1 cellular context compared by ENCODE assay signal in the genomic region with DNA sequence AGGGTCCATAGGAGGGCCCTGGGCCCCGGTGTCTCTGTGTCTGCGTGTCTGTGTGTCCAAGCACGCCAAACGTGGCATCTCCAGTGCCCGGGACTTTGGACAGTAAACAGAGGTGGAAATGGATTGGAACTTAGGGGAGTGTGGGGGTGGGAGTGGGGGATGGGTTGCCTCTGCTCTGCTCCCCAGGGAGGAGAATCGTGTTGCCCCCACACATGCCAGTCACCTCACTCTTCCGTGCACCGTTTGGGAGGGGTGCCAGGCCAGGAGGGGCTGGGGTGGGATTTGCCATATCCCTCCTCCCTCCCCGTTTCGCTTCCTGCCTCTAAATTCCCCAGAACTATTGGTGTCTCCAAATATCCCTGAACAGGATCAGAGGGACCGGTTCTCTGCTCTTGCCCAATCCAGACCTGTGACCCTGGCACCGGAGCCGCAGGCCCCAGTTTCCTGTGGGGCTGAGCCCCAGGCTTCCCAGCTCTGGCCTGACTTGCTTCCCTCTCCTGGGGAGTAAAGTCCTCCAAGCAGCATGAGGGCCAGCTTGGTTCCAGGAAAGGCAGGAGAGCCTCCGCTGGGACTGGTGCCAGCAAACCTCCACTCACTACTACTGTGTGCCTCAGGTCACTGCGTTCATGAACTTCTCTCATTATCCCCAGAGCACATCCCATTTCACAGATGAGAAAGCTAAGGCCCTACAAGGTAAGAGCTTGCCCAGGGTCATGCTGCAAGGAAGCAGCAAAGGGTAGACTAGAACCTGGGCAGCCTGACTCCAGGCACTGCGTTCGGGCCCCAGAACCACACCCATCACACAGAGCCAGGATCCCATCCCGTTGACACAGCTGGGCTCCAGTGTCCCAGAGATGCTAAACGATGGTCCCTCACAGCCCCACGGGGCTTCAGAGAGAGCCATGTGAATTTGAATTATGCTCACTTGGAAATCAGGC.
TF ChIP-seq lines count a peak whose summit lies in the region.

ASGR1 (minus strand) TSS at position 54 of the 938 bp plus-strand sequence. CDS start 807 bp downstream, outside the sequence.

TF ChIP-seq in HepG2, 621 proteins besides CTCF, POLR2A, EP300 and RAD21 (continued from another document and continues in another):
- no peak for TF ChIP-seq SMYD3 (CRISPR knock-in tag; IDR thresholded peaks at IDR 0.05)
- peak; percentile 73; the same call in 1 of the 2 replicates for TF ChIP-seq NR2C2 (CRISPR knock-in tag; IDR thresholded peaks at IDR 0.05; ENCODE audit: borderline replicate concordance)
- peak; percentile 33 for TF ChIP-seq KMT2A (CRISPR knock-in tag; IDR thresholded peaks at IDR 0.05)
- TF ChIP-seq KLF15 (CRISPR knock-in tag; IDR thresholded peaks at IDR 0.05; ENCODE audit: borderline replicate concordance), result 0 out of 2 replicates have a peak, but pooled peaks have one; percentile 66
- TF ChIP-seq ATF6 (CRISPR knock-in tag; conservative IDR thresholded peaks at IDR 0.05), result no peak
- TF ChIP-seq, protein P1, sequence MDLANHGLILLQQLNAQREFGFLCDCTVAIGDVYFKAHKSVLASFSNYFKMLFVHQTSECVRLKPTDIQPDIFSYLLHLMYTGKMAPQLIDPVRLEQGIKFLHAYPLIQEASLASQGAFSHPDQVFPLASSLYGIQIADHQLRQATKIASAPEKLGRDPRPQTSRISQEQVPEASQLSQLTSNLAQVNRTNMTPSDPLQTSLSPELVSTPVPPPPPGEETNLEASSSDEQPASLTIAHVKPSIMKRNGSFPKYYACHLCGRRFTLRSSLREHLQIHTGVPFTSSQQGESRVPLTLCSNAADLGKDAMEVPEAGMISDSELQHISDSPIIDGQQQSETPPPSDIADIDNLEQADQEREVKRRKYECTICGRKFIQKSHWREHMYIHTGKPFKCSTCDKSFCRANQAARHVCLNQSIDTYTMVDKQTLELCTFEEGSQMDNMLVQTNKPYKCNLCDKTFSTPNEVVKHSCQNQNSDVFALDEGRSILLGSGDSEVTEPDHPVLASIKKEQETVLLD (CRISPR knock-in tag; IDR thresholded peaks at IDR 0.05; ENCODE audit: low read depth), result peak; percentile 46; the same call in 1 of the 2 replicates
- TF ChIP-seq ZUFSP (CRISPR knock-in tag; IDR thresholded peaks at IDR 0.05; ENCODE audit: borderline replicate concordance), result no peak
- TF ChIP-seq SIX4 (CRISPR knock-in tag; IDR thresholded peaks at IDR 0.05), result no peak; the same call in 1 of the 2 replicates
- TF ChIP-seq ZBTB3 (CRISPR knock-in tag; IDR thresholded peaks at IDR 0.05; ENCODE audit: borderline replicate concordance, low read depth), result no peak
- TF ChIP-seq ZXDC (CRISPR knock-in tag; IDR thresholded peaks at IDR 0.05), result no peak
- peak; percentile 54 for TF ChIP-seq KDM2A (CRISPR knock-in tag; IDR thresholded peaks at IDR 0.05; ENCODE audit: borderline replicate concordance, low read depth)
- no peak for TF ChIP-seq BHLHE40 (IDR thresholded peaks at IDR 0.05; ENCODE audit: low read length)
- TF ChIP-seq, protein P2, sequence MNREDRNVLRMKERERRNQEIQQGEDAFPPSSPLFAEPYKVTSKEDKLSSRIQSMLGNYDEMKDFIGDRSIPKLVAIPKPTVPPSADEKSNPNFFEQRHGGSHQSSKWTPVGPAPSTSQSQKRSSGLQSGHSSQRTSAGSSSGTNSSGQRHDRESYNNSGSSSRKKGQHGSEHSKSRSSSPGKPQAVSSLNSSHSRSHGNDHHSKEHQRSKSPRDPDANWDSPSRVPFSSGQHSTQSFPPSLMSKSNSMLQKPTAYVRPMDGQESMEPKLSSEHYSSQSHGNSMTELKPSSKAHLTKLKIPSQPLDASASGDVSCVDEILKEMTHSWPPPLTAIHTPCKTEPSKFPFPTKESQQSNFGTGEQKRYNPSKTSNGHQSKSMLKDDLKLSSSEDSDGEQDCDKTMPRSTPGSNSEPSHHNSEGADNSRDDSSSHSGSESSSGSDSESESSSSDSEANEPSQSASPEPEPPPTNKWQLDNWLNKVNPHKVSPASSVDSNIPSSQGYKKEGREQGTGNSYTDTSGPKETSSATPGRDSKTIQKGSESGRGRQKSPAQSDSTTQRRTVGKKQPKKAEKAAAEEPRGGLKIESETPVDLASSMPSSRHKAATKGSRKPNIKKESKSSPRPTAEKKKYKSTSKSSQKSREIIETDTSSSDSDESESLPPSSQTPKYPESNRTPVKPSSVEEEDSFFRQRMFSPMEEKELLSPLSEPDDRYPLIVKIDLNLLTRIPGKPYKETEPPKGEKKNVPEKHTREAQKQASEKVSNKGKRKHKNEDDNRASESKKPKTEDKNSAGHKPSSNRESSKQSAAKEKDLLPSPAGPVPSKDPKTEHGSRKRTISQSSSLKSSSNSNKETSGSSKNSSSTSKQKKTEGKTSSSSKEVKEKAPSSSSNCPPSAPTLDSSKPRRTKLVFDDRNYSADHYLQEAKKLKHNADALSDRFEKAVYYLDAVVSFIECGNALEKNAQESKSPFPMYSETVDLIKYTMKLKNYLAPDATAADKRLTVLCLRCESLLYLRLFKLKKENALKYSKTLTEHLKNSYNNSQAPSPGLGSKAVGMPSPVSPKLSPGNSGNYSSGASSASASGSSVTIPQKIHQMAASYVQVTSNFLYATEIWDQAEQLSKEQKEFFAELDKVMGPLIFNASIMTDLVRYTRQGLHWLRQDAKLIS (CRISPR knock-in tag; IDR thresholded peaks at IDR 0.05), result peak; percentile 47; the same call in 1 of the 2 replicates
- TF ChIP-seq ISL2 (CRISPR knock-in tag; IDR thresholded peaks at IDR 0.05), result peak; percentile 67
- no peak; the same call in 1 of the 2 replicates for TF ChIP-seq DZIP1 (CRISPR knock-in tag; IDR thresholded peaks at IDR 0.05)
- TF ChIP-seq NR0B2 (CRISPR knock-in tag; IDR thresholded peaks at IDR 0.05), result no peak; the same call in 1 of the 2 replicates
- TF ChIP-seq TEAD2 (CRISPR knock-in tag; IDR thresholded peaks at IDR 0.05), result no peak
- TF ChIP-seq, protein P3, sequence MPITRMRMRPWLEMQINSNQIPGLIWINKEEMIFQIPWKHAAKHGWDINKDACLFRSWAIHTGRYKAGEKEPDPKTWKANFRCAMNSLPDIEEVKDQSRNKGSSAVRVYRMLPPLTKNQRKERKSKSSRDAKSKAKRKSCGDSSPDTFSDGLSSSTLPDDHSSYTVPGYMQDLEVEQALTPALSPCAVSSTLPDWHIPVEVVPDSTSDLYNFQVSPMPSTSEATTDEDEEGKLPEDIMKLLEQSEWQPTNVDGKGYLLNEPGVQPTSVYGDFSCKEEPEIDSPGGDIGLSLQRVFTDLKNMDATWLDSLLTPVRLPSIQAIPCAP (CRISPR knock-in tag; IDR thresholded peaks at IDR 0.05; ENCODE audit: low read depth), result no peak
- TF ChIP-seq FOXJ3 (CRISPR knock-in tag; IDR thresholded peaks at IDR 0.05; ENCODE audit: borderline replicate concordance), result no peak
- 0 out of 2 replicates have a peak, but pooled peaks have one; percentile 26 for TF ChIP-seq ZNF343 (CRISPR knock-in tag; IDR thresholded peaks at IDR 0.05)
- TF ChIP-seq E2F5 (CRISPR knock-in tag; conservative IDR thresholded peaks at IDR 0.05), result no peak
- peak; percentile 100 for TF ChIP-seq KDM1A (CRISPR knock-in tag; IDR thresholded peaks at IDR 0.05)
- TF ChIP-seq ZNF878 (CRISPR knock-in tag; IDR thresholded peaks at IDR 0.05), result no peak
- no peak for TF ChIP-seq TEF (CRISPR knock-in tag; IDR thresholded peaks at IDR 0.05)
- TF ChIP-seq ZMYM4 (CRISPR knock-in tag; IDR thresholded peaks at IDR 0.05), result no peak; the same call in 1 of the 2 replicates
- peak; percentile 58 for TF ChIP-seq FOXP4 (CRISPR knock-in tag; IDR thresholded peaks at IDR 0.05)
- no peak for TF ChIP-seq CCAR2 (optimal IDR thresholded peaks at IDR 0.05; ENCODE audit: low read depth, low read length)
- no peak for TF ChIP-seq SUZ12 (IDR thresholded peaks at IDR 0.05; ENCODE audit: low read depth, low read length)
